9 cellular contexts compared by ENCODE assay signal in the genomic region with DNA sequence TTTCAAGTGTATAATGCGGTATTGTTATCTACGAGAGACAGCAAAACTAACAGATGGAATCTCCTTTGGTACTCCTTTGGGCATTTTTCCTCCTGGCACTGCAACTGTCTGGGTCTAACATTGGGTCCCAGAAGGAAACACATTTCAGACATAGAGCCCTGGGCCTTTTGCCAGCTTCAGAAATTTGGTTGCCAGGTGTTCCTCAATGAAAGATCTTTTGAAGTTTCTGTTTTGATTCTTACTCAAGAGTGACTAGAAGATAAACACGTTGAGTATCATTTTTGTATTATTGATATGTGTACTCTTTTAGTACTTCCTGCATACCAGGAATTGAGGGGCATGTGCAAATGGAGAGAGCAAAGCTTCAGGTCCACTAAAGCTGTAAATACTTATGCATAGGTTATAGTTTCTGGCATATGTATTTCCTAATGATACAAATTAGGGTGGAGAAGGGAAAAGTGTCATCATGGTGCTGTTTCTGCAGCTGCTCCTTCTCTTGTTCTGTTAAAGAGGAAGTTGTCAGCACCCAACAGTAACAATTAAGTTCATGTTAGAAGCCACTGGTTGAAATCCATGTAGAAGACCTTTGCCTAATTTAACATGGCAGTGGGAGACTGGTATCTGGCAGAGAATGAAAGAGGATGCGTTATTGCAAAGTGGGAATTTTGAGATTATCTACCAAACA. TPM values are rescaled to one million over a fixed set of nuclear protein-coding genes. Genes with fewer than 3 reads are reported as not detected.
DNase-seq lines count a peak whose midpoint lies in the region; ATAC-seq and TF ChIP-seq lines count a peak whose summit lies in the region.
"Had no signal": no experiment of that assay in that cellular context is flagged by ENCODE, and none has a peak within 500 bp of the region (broad histone marks: within the 10 kb centered on the region; RNA-seq: fewer than 3 reads in every experiment).

No MANE protein-coding gene starts in this region.

- H3K9me3 ChIP-seq in right atrium auricular region: no peaks in the 10 kb centered on the region

- DNase-seq in GM12865 (ENCODE audit: low read depth) (peak; percentile 65), WTC11 (ENCODE audit: low spot score) (no peak), HuH-7.5 (ENCODE audit: low spot score) (no peak), right atrium auricular region (ENCODE audit: low spot score) (no peak)
- DNase-seq in natural killer cell treated with Interleukin-12 subunit alpha and Interleukin-12 subunit beta and Interleukin-15 and Interleukin-18, amount 100 ng/mL, for 72 hours (ENCODE audit: low spot score): no peak
- DNase-seq in effector memory CD8-positive, alpha-beta T cell: no peak
- DNase-seq: activated naive CD8-positive, alpha-beta T cell treated with anti-CD3 and anti-CD28 coated beads, Interleukin-2, amount 10 ng/mL, durations not matched to agents 7 days and 5 days had no signal

- no peaks in the 10 kb centered on the region for H3K9me3 Mint-ChIP-seq in WTC11
- no peaks in the 10 kb centered on the region for H3K9me3 Mint-ChIP-seq in natural killer cell treated with Interleukin-12 subunit alpha and Interleukin-12 subunit beta and Interleukin-15 and Interleukin-18, amount 100 ng/mL, for 72 hours
- no peaks in the 10 kb centered on the region for H3K9me3 Mint-ChIP-seq in effector memory CD8-positive, alpha-beta T cell
- H3K9me3 Mint-ChIP-seq: activated naive CD8-positive, alpha-beta T cell treated with anti-CD3 and anti-CD28 coated beads, Interleukin-2, amount 10 ng/mL, durations not matched to agents 7 days and 5 days had no signal

- no peaks in the 10 kb centered on the region for H3K4me1 ChIP-seq in right atrium auricular region

- POLR2A ChIA-PET in WTC11 (lab: Charles Lee): no interaction called here

- H3K4me1 Mint-ChIP-seq in WTC11: no peaks in the 10 kb centered on the region; the same call in 1 of the 2 replicates
- H3K4me1 Mint-ChIP-seq in natural killer cell treated with Interleukin-12 subunit alpha and Interleukin-12 subunit beta and Interleukin-15 and Interleukin-18, amount 100 ng/mL, for 72 hours (ENCODE audit: low read depth in 2 of 2): no peaks in the 10 kb centered on the region
- H3K4me1 Mint-ChIP-seq in effector memory CD8-positive, alpha-beta T cell (ENCODE audit: low read depth in 2 of 2): no peaks in the 10 kb centered on the region

- H3K27ac ChIP-seq in right atrium auricular region: no peak overlapping the region

- no peaks in the 10 kb centered on the region for H3K36me3 Mint-ChIP-seq in WTC11
- no peaks in the 10 kb centered on the region for H3K36me3 Mint-ChIP-seq in natural killer cell treated with Interleukin-12 subunit alpha and Interleukin-12 subunit beta and Interleukin-15 and Interleukin-18, amount 100 ng/mL, for 72 hours
- no peaks in the 10 kb centered on the region for H3K36me3 Mint-ChIP-seq in effector memory CD8-positive, alpha-beta T cell (ENCODE audit: insufficient read depth)

- no peaks in the 10 kb centered on the region; the same call in 1 of the 2 replicates for H3K27me3 Mint-ChIP-seq in WTC11 (ENCODE audit: low read depth)
- H3K27me3 Mint-ChIP-seq in natural killer cell treated with Interleukin-12 subunit alpha and Interleukin-12 subunit beta and Interleukin-15 and Interleukin-18, amount 100 ng/mL, for 72 hours: no peaks in the 10 kb centered on the region
- H3K27me3 Mint-ChIP-seq in effector memory CD8-positive, alpha-beta T cell: no peaks in the 10 kb centered on the region

- ATAC-seq in GM21515 (IDR thresholded peaks at IDR 0.05; ENCODE audit: unreplicated experiment) (peak; percentile 86), HG03575 (IDR thresholded peaks at IDR 0.05; ENCODE audit: extremely low read depth, insufficient number of reproducible peaks, low FRiP score, unreplicated experiment) (peak; percentile 67), WTC11 (no peak)
- ATAC-seq in natural killer cell treated with Interleukin-12 subunit alpha and Interleukin-12 subunit beta and Interleukin-15 and Interleukin-18, amount 100 ng/mL, for 72 hours: no peak
- no peak for ATAC-seq in effector memory CD8-positive, alpha-beta T cell (replicated peaks)

- H3K4me3 ChIP-seq in GM12865 (ENCODE audit: low read depth, low read length) (no peak overlapping the region), right atrium auricular region (no peak overlapping the region)

- CTCF ChIA-PET in WTC11 (lab: Charles Lee): interaction anchor here (0.9 kb wide), 2 partner anchors 218 to 378 kb away, joined by 3 read pairs; no protein-coding TSS in a partner anchor

- TF ChIP-seq CTCF in GM12865 (IDR thresholded peaks at IDR 0.05; ENCODE audit: insufficient read depth, low read depth, low read length, missing control alignments) (no peak), WTC11 (IDR thresholded peaks at IDR 0.05) (no peak), right atrium auricular region (IDR thresholded peaks at IDR 0.05) (no peak)

- no peak overlapping the region for H3K4me3 Mint-ChIP-seq in WTC11
- H3K4me3 Mint-ChIP-seq in natural killer cell treated with Interleukin-12 subunit alpha and Interleukin-12 subunit beta and Interleukin-15 and Interleukin-18, amount 100 ng/mL, for 72 hours: no peak overlapping the region
- no peak overlapping the region for H3K4me3 Mint-ChIP-seq in effector memory CD8-positive, alpha-beta T cell
- H3K4me3 Mint-ChIP-seq: activated naive CD8-positive, alpha-beta T cell treated with anti-CD3 and anti-CD28 coated beads, Interleukin-2, amount 10 ng/mL, durations not matched to agents 7 days and 5 days had no signal

- 0 out of 2 replicates have a peak overlapping the region, but pooled peaks have one; percentile 6 for H3K27ac Mint-ChIP-seq in WTC11
- H3K27ac Mint-ChIP-seq in natural killer cell treated with Interleukin-12 subunit alpha and Interleukin-12 subunit beta and Interleukin-15 and Interleukin-18, amount 100 ng/mL, for 72 hours: no peak overlapping the region
- no peak overlapping the region for H3K27ac Mint-ChIP-seq in effector memory CD8-positive, alpha-beta T cell
- H3K27ac Mint-ChIP-seq: activated naive CD8-positive, alpha-beta T cell treated with anti-CD3 and anti-CD28 coated beads, Interleukin-2, amount 10 ng/mL, durations not matched to agents 7 days and 5 days had no signal

- no peaks in the 10 kb centered on the region for H3K27me3 ChIP-seq in right atrium auricular region

- H3K36me3 ChIP-seq in right atrium auricular region: no peaks in the 10 kb centered on the region

TF ChIP-seq in WTC11, 78 proteins besides CTCF, POLR2A, EP300 and RAD21:
- TF ChIP-seq GTF2I (CRISPR knock-in tag; conservative IDR thresholded peaks at IDR 0.05): no peak
- TF ChIP-seq ZNF416 (CRISPR knock-in tag; IDR thresholded peaks at IDR 0.05): no peak
- no peak for TF ChIP-seq SP1 (CRISPR knock-in tag; conservative IDR thresholded peaks at IDR 0.05)
- no peak for TF ChIP-seq ZNF138 (CRISPR knock-in tag; conservative IDR thresholded peaks at IDR 0.05)

RNA-seq across cellular contexts. Expression of a gene that starts 53.5 kb away (rescaled TPM):
- 8.7 to 11.7 TPM (median 8.8 TPM) in 3 replicates for total RNA-seq in WTC11 (2021)
- 1 to 10 TPM; 5.1 to 9.1 TPM for total RNA-seq in natural killer cell treated with Interleukin-12 subunit alpha and Interleukin-12 subunit beta and Interleukin-15 and Interleukin-18, amount 100 ng/mL, for 72 hours
- 1 to 10 TPM; 5.7 to 6.9 TPM for total RNA-seq in right atrium auricular region

RNA-seq across cellular contexts. Expression of a gene that starts 53.7 kb away (rescaled TPM):
- total RNA-seq in WTC11 (2021) (17.6 to 25.2 TPM (median 18.5 TPM) in 3 replicates), right atrium auricular region (1 to 10 TPM; 4.2 to 4.6 TPM)
- 10 to 100 TPM in 1 of 2 donors, 1 to 10 TPM in 1; 6.1 to 15.0 TPM for total RNA-seq in natural killer cell treated with Interleukin-12 subunit alpha and Interleukin-12 subunit beta and Interleukin-15 and Interleukin-18, amount 100 ng/mL, for 72 hours

Comparison
In these comparisons a context has a peak if more than half of its experiments do, and no peak if none do; other contexts are left out.
1. ATAC-seq: peak in GM21515 (single experiment) and HG03575 (single experiment); none in WTC11 (single experiment), natural killer cell treated with Interleukin-12 subunit alpha and Interleukin-12 subunit beta and Interleukin-15 and Interleukin-18, amount 100 ng/mL, for 72 hours (0 of 2) and effector memory CD8-positive, alpha-beta T cell (single experiment).